Comparison of ENCODE assay signal across 19 cellular contexts in genomic region chr16:1046271-1046955, GRCh38. TPM values are rescaled to one million over a fixed set of nuclear protein-coding genes. Genes with fewer than 3 reads are reported as not detected.
A peak's percentile ranks its signal among the peaks of the same experiment; 100 is the strongest.
DNase-seq lines count a peak whose midpoint lies in the region; ATAC-seq, FAIRE-seq and TF ChIP-seq lines count a peak whose summit lies in the region.
"Had no signal": no experiment of that assay in that cellular context is flagged by ENCODE, and none has a peak within 500 bp of the region (broad histone marks: within the 10 kb centered on the region; RNA-seq: fewer than 3 reads in every experiment).

No MANE protein-coding gene starts in this region.

- no peak overlapping the region for H2AFZ ChIP-seq in K562 (ENCODE audit: low read depth, low read length)
- H2AFZ ChIP-seq: GM23338 had no signal

- no peaks in the 10 kb centered on the region for H3K9me1 ChIP-seq in K562 (ENCODE audit: control insufficient read depth, insufficient read depth, low read length)

- intact Hi-C loops in K562 (cut with micrococcal nuclease) = no loop called here

- H3K27ac ChIP-seq in K562 (ENCODE audit: extremely low read depth, low read depth, low read length) = no peak overlapping the region

- H4K20me1 ChIP-seq in K562 (replicated peaks; ENCODE audit: control insufficient read depth, insufficient read depth, low read length) = no peaks in the 10 kb centered on the region

- CTCF ChIA-PET in K562 (lab: Yijun Ruan, JAX; ENCODE audit: low intra/inter-chr PET ratio) = no interaction called here

- no peak for ATAC-seq in K562
- ATAC-seq in HG02938 (IDR thresholded peaks at IDR 0.05; ENCODE audit: unreplicated experiment) = no peak
- ATAC-seq: GM23338 had no signal

- H3K4me3 ChIP-seq in K562 = no peak overlapping the region
- H3K4me3 ChIP-seq: GM23338 had no signal

- no peak overlapping the region; a peak in 1 of 4 replicates for H3K9ac ChIP-seq in K562 (ENCODE audit: insufficient read depth in 1 of 2, low read depth in 2 of 2, low read length in 2 of 2)

- no peak for TF ChIP-seq RAD21 in K562 (CRISPR knock-in tag; conservative IDR thresholded peaks at IDR 0.05 in 1 of 2, IDR thresholded peaks at IDR 0.05 in 1 of 2)

- peak; percentile 94 for DNase-seq in Ammon's horn (ENCODE audit: low spot score)
- DNase-seq in K562 (ENCODE audit: extremely low read depth in 1 of 4, low spot score in 3 of 4) = no peak
- DNase-seq in inferior parietal cortex (ENCODE audit: extremely low spot score) = peak; percentile 67
- DNase-seq in putamen (ENCODE audit: low spot score) = peak; percentile 95
- DNase-seq in NCI-H446 (lab: John Stamatoyannopoulos, UW) = no peak
- DNase-seq in NCI-H1694 treated with DMSO at 0.1 percent for 48 hours (lab: John Stamatoyannopoulos, UW) = no peak
- DNase-seq in NCI-H1930 (lab: John Stamatoyannopoulos, UW) = no peak
- DNase-seq: Calu3; CD4-positive, alpha-beta T cell; DMS79 treated with DMSO at 0.1 percent for 48 hours; GDM1; KG1; NCI-H1092 treated with DMSO at 0.1 percent for 48 hours; NCI-H1694 had no signal

- TF ChIP-seq EP300 in K562 (IDR thresholded peaks at IDR 0.05; ENCODE audit: low read length) = no peak

- TF ChIP-seq CTCF in K562 (IDR thresholded peaks at IDR 0.05 in 2 of 3, conservative IDR thresholded peaks at IDR 0.05 in 1 of 3; ENCODE audit: insufficient read depth in 2 of 3, low read depth in 1 of 3, low read length in 3 of 3) = no peak

- in situ Hi-C loops in K562 (cut with MboI) = loop anchor here (5.0 kb wide), 1 partner anchor 234 kb away; no protein-coding TSS in a partner anchor

- H3K27me3 ChIP-seq in K562 (ENCODE audit: control insufficient read depth in 2 of 2, insufficient read depth in 2 of 2, low read length in 2 of 2) = peaks cover 9 to 45% of the 10 kb centered on the region in 2 experiments; a peak in 3 of 5 replicates

- no peak overlapping the region for H3K4me2 ChIP-seq in K562 (ENCODE audit: insufficient read depth, low read length)
- H3K4me2 ChIP-seq: GM23338 had no signal

- POLR2A ChIA-PET in K562 (lab: Yijun Ruan, JAX) = no interaction called here

- TF ChIP-seq POLR2A in K562 (conservative IDR thresholded peaks at IDR 0.05) = no peak

- H3K4me1 ChIP-seq in K562 (replicated peaks in 1 of 2; ENCODE audit: control insufficient read depth in 2 of 2, insufficient read depth in 2 of 2, low read length in 2 of 2) = peaks cover 0 to 77% of the 10 kb centered on the region in 2 experiments; a peak in 2 of 5 replicates

- no TSS peak for BruUV-seq in K562 (replicated peaks; lab: Mats Ljungman, UMichigan)

- H3K9me3 ChIP-seq in K562 (replicated peaks; ENCODE audit: control insufficient read depth, insufficient read depth, low read depth, low read length) = 0 out of 2 replicates have a peak, but pooled peaks cover 2% of the 10 kb centered on the region

- H3K36me3 ChIP-seq in K562 (ENCODE audit: control insufficient read depth, insufficient read depth, low read length) = no peaks in the 10 kb centered on the region

- H3K79me2 ChIP-seq in K562 (ENCODE audit: control insufficient read depth, insufficient read depth, low read length) = no peaks in the 10 kb centered on the region

- 14% methylated on average over 21 of the region's 42 CpGs for WGBS in K562 (ENCODE audit: insufficient coverage, low coverage, missing lambda C conversion rate)

- no peak for FAIRE-seq in K562 (lab: Jason Lieb, UNC)
- FAIRE-seq: GM12892 had no signal

TF ChIP-seq in K562, 482 proteins besides CTCF, POLR2A, EP300 and RAD21:
- TF ChIP-seq ZFP36 (IDR thresholded peaks at IDR 0.05; ENCODE audit: low read depth, low read length, partially characterized antibody) (peak; percentile 89), MXD1 (CRISPR knock-in tag; IDR thresholded peaks at IDR 0.05; ENCODE audit: borderline replicate concordance, poor library complexity, severe bottlenecking) (no peak)

RNA-seq across cellular contexts. Expression of gene SSTR5, which starts 26.1 kb away (rescaled TPM):
- not detected in 2 replicates for total RNA-seq in K562 (2011; cell fraction: chromatin; rRNA removed; ENCODE audit: low replicate concordance)
- total RNA-seq in K562 (2011; cell fraction: nucleolus; rRNA removed) = not detected in 2 replicates
- total RNA-seq in K562 (2011; cell fraction: nucleoplasm; rRNA removed) = not detected in 2 replicates
- total RNA-seq in K562 (2014; rRNA removed) (not detected in 2 replicates), K562 (2014; rRNA removed; fragmentation: Illumina TruSeq; extraction: Trizol) (not detected in 2 replicates), K562 (2015; rRNA removed; fragmentation: Illumina TruSeq; extraction: Trizol) (not detected in 2 replicates), K562 (2021) (not detected in 2 replicates)
- polyA plus RNA-seq in K562 (2011; rRNA removed) (not detected in 2 replicates), K562 (2014; fragmentation: Illumina TruSeq; extraction: Trizol) (not detected in 2 replicates), K562 (2014; fragmentation: Nextera tagmentation; extraction: Ambion mirVana) (not detected), K562 (2014; rRNA removed) (not detected in 2 replicates)
- not detected in 2 replicates for polyA plus RNA-seq in K562 (2011; cell fraction: cytosol; rRNA removed)
- not detected in 2 replicates for polyA plus RNA-seq in K562 (2011; cell fraction: nucleus; rRNA removed)
- not detected in 2 replicates for polyA plus RNA-seq in K562 (2012)
- not detected in 2 replicates for polyA minus RNA-seq in K562 (2011; rRNA and poly(A)+ RNA removed)
- polyA minus RNA-seq in K562 (2011; cell fraction: cytosol; rRNA and poly(A)+ RNA removed) = not detected in 2 replicates
- polyA minus RNA-seq in K562 (2011; cell fraction: nucleus; rRNA and poly(A)+ RNA removed) = not detected in 2 replicates
- total RNA-seq: A172; Calu3; CD4-positive, alpha-beta T cell; MCF 10A had no signal

RNA-seq across cellular contexts. Expression of gene C1QTNF8, which starts 49.6 kb away (rescaled TPM):
- not detected in 2 replicates for total RNA-seq in K562 (2011; cell fraction: chromatin; rRNA removed; ENCODE audit: low replicate concordance)
- total RNA-seq in K562 (2011; cell fraction: nucleolus; rRNA removed) = not detected in 2 replicates
- not detected in 2 replicates for total RNA-seq in K562 (2011; cell fraction: nucleoplasm; rRNA removed)
- total RNA-seq in K562 (2014; rRNA removed) (not detected in 2 replicates), K562 (2014; rRNA removed; fragmentation: Illumina TruSeq; extraction: Trizol) (not detected in 2 replicates), K562 (2015; rRNA removed; fragmentation: Illumina TruSeq; extraction: Trizol) (not detected in 2 replicates), K562 (2021) (not detected in 2 replicates)
- polyA plus RNA-seq in K562 (2011; rRNA removed) (not detected in 2 replicates), K562 (2014; fragmentation: Illumina TruSeq; extraction: Trizol) (not detected in 2 replicates), K562 (2014; fragmentation: Nextera tagmentation; extraction: Ambion mirVana) (not detected), K562 (2014; rRNA removed) (not detected in 2 replicates)
- not detected in 2 replicates for polyA plus RNA-seq in K562 (2011; cell fraction: cytosol; rRNA removed)
- polyA plus RNA-seq in K562 (2011; cell fraction: nucleus; rRNA removed) = not detected in 2 replicates
- not detected in 2 replicates for polyA plus RNA-seq in K562 (2012)
- not detected in 2 replicates for polyA minus RNA-seq in K562 (2011; rRNA and poly(A)+ RNA removed)
- not detected in 2 replicates for polyA minus RNA-seq in K562 (2011; cell fraction: cytosol; rRNA and poly(A)+ RNA removed)
- not detected in 2 replicates for polyA minus RNA-seq in K562 (2011; cell fraction: nucleus; rRNA and poly(A)+ RNA removed)
- total RNA-seq: Calu3; CD4-positive, alpha-beta T cell; GM23338; MCF 10A had no signal
- polyA plus RNA-seq: GM23338 had no signal

Comparison
In these comparisons a context has a peak if more than half of its experiments do, and no peak if none do; other contexts are left out.
1. DNase-seq: peak in Ammon's horn (single experiment), inferior parietal cortex (single experiment) and putamen (single experiment); none in K562 (0 of 4), NCI-H446 (0 of 2), NCI-H1694 treated with DMSO at 0.1 percent for 48 hours (single experiment) and NCI-H1930 (0 of 2).